Comparison of ENCODE assay signal across 1 cellular context in genomic region chr4:88166608-88167007, GRCh38.
TF ChIP-seq lines count a peak whose summit lies in the region.

No MANE protein-coding gene starts in this region.

TF ChIP-seq in H1, 55 proteins besides CTCF, POLR2A, EP300 and RAD21 (continued from another document):
- TF ChIP-seq CHD7 (IDR thresholded peaks at IDR 0.05; ENCODE audit: insufficient replicate concordance, low read length), result no peak
- TF ChIP-seq KDM5A (IDR thresholded peaks at IDR 0.05; ENCODE audit: low read length), result no peak
- no peak for TF ChIP-seq CBX8 (IDR thresholded peaks at IDR 0.05; ENCODE audit: borderline replicate concordance, low read depth, low read length)
- no peak for TF ChIP-seq EGR1 (IDR thresholded peaks at IDR 0.05; ENCODE audit: borderline replicate concordance, low read depth, low read length)
- TF ChIP-seq SIX5 (IDR thresholded peaks at IDR 0.05; ENCODE audit: low read depth, low read length), result no peak
- TF ChIP-seq SP4 (IDR thresholded peaks at IDR 0.05; ENCODE audit: low read length), result no peak
- TF ChIP-seq SUZ12 (IDR thresholded peaks at IDR 0.05; ENCODE audit: low read length), result no peak
- no peak for TF ChIP-seq TEAD4 (IDR thresholded peaks at IDR 0.05; ENCODE audit: low read depth, low read length)
- TF ChIP-seq SP1 (IDR thresholded peaks at IDR 0.05; ENCODE audit: low read depth, low read length), result no peak
- no peak for TF ChIP-seq RXRA (IDR thresholded peaks at IDR 0.05; ENCODE audit: insufficient read depth, low read depth, low read length)
- TF ChIP-seq ZNF274 (IDR thresholded peaks at IDR 0.05; ENCODE audit: borderline replicate concordance, extremely low read depth, low read length), result no peak
- no peak for TF ChIP-seq TCF12 (IDR thresholded peaks at IDR 0.05; ENCODE audit: low read depth, low read length)
- TF ChIP-seq HDAC2 (IDR thresholded peaks at IDR 0.05; ENCODE audit: borderline replicate concordance in 1 of 2, low read depth in 2 of 2, low read length in 2 of 2), result no peak
- TF ChIP-seq JUND (IDR thresholded peaks at IDR 0.05; ENCODE audit: low read length), result no peak
- no peak for TF ChIP-seq GTF2F1 (IDR thresholded peaks at IDR 0.05; ENCODE audit: borderline replicate concordance, low read depth, low read length)
